ENCODE assay signal across 1 cellular context in genomic region chr2:190501231-190501630, GRCh38.
TF ChIP-seq lines count a peak whose summit lies in the region.

No MANE protein-coding gene starts in this region.

TF ChIP-seq in IMR-90, 13 proteins besides CTCF, POLR2A, EP300 and RAD21 (continued from another document):
- TF ChIP-seq CEBPB (IDR thresholded peaks at IDR 0.05; ENCODE audit: low read depth, low read length) (no peak), RCOR1 (IDR thresholded peaks at IDR 0.05; ENCODE audit: insufficient replicate concordance, low read length) (no peak), SMC3 (IDR thresholded peaks at IDR 0.05; ENCODE audit: low read depth, low read length) (no peak), RFX5 (IDR thresholded peaks at IDR 0.05; ENCODE audit: low read depth, low read length) (no peak), BHLHE40 (IDR thresholded peaks at IDR 0.05; ENCODE audit: low read depth, low read length) (no peak)
- TF ChIP-seq, protein P1, sequence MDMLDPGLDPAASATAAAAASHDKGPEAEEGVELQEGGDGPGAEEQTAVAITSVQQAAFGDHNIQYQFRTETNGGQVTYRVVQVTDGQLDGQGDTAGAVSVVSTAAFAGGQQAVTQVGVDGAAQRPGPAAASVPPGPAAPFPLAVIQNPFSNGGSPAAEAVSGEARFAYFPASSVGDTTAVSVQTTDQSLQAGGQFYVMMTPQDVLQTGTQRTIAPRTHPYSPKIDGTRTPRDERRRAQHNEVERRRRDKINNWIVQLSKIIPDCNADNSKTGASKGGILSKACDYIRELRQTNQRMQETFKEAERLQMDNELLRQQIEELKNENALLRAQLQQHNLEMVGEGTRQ (IDR thresholded peaks at IDR 0.05; ENCODE audit: low read depth, low read length) = no peak
- TF ChIP-seq, protein P2, sequence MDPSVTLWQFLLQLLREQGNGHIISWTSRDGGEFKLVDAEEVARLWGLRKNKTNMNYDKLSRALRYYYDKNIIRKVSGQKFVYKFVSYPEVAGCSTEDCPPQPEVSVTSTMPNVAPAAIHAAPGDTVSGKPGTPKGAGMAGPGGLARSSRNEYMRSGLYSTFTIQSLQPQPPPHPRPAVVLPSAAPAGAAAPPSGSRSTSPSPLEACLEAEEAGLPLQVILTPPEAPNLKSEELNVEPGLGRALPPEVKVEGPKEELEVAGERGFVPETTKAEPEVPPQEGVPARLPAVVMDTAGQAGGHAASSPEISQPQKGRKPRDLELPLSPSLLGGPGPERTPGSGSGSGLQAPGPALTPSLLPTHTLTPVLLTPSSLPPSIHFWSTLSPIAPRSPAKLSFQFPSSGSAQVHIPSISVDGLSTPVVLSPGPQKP (IDR thresholded peaks at IDR 0.05; ENCODE audit: borderline replicate concordance, low read depth, low read length) = no peak
TF ChIP-seq in IMR-90: peak in this region for 0.
